ENCODE assay signal across 2 cellular contexts in genomic region chr17:40075216-40076100, GRCh38.
A peak's percentile ranks its signal among the peaks of the same experiment; 100 is the strongest.
TF ChIP-seq lines count a peak whose summit lies in the region.

No MANE protein-coding gene starts in this region.

TF ChIP-seq in Ishikawa, 13 proteins besides CTCF, POLR2A, EP300 and RAD21 (continued from another document):
- TF ChIP-seq USF1 (IDR thresholded peaks at IDR 0.05), result no peak; the same call in 1 of the 2 replicates
- peak; percentile 85 for TF ChIP-seq TCF12 (IDR thresholded peaks at IDR 0.05; ENCODE audit: low read depth)
- no peak for TF ChIP-seq TAF1 (IDR thresholded peaks at IDR 0.05; ENCODE audit: low read depth)
- TF ChIP-seq NFIC (IDR thresholded peaks at IDR 0.05), result 0 out of 2 replicates have a peak, but pooled peaks have one; percentile 16
- no peak for TF ChIP-seq REST (IDR thresholded peaks at IDR 0.05; ENCODE audit: low read depth)
- TF ChIP-seq CREB1 (IDR thresholded peaks at IDR 0.05; ENCODE audit: low read depth), result no peak
- TF ChIP-seq ZBTB7A (IDR thresholded peaks at IDR 0.05; ENCODE audit: low read depth), result no peak
- TF ChIP-seq TEAD4 (IDR thresholded peaks at IDR 0.05), result peak; percentile 6; the same call in 1 of the 2 replicates
TF ChIP-seq in Ishikawa: peak in this region for 3.

TF ChIP-seq in SK-N-SH, 30 proteins besides CTCF, POLR2A, EP300 and RAD21 (continued from another document):
- TF ChIP-seq REST (IDR thresholded peaks at IDR 0.05; ENCODE audit: low read depth, low read length), result 0 out of 2 replicates have a peak, but pooled peaks have one; percentile 30
- peak; percentile 23; the same call in 1 of the 2 replicates for TF ChIP-seq RXRA (IDR thresholded peaks at IDR 0.05; ENCODE audit: borderline replicate concordance, low read depth)
- TF ChIP-seq SMC3 (IDR thresholded peaks at IDR 0.05; ENCODE audit: low read depth, low read length), result peak; percentile 82
- TF ChIP-seq CHD2 (IDR thresholded peaks at IDR 0.05; ENCODE audit: low read length, partially characterized antibody), result peak; percentile 98
- TF ChIP-seq TEAD4 (IDR thresholded peaks at IDR 0.05; ENCODE audit: borderline replicate concordance, insufficient read depth), result no peak
TF ChIP-seq in SK-N-SH: peak in this region for 5.
